Comparison of ENCODE assay signal across 27 cellular contexts in the genomic region with DNA sequence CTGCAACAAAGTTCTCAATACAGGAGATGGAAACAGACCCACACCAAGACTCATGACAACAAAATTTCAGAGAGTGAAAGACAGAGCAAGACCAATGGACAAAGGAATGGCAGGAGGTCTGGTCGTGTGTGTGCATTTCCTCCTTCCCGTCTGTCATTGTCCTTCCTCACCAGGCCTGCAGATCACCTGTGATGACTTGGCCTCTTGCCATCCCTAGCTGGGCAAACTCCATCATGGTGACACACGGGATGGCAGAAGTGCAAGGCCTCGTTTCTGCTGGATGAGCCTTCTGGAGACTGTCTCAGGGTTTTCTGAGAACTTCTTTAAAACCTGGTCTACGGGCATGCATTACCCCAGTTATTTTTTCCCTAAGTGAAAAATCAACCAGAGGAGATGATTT. TPM values are rescaled to one million over a fixed set of nuclear protein-coding genes. Genes with fewer than 3 reads are reported as not detected.
DNase-seq lines count a peak whose midpoint lies in the region; ATAC-seq and TF ChIP-seq lines count a peak whose summit lies in the region.
"Had no signal": no experiment of that assay in that cellular context is flagged by ENCODE, and none has a peak within 500 bp of the region (broad histone marks: within the 10 kb centered on the region; RNA-seq: fewer than 3 reads in every experiment).

No MANE protein-coding gene starts in this region.

- ATAC-seq in PC-3, result no peak
- ATAC-seq: activated T-cell treated with anti-CD3 and anti-CD28 coated beads, Interleukin-2, amount 50 U/mL, for 4 hours; gastroesophageal sphincter; naive thymus-derived CD4-positive, alpha-beta T cell had no signal

- no peaks in the 10 kb centered on the region for H3K36me3 ChIP-seq in PC-3 (ENCODE audit: low read depth, low read length)
- H3K36me3 ChIP-seq: gastroesophageal sphincter, HAP-1, left ventricle myocardium inferior, thoracic aorta, WERI-Rb-1 had no signal

- H3K9ac ChIP-seq in PC-3 (ENCODE audit: low read length), result no peak overlapping the region

- H2AFZ ChIP-seq in PC-3 (ENCODE audit: low read length), result no peak overlapping the region
- H2AFZ ChIP-seq: hepatocyte had no signal

- H3K4me2 ChIP-seq in PC-3 (ENCODE audit: low read length), result no peak overlapping the region
- H3K4me2 ChIP-seq: hepatocyte had no signal

- peaks cover 55% of the 10 kb centered on the region for H3K27me3 ChIP-seq in PC-3 (ENCODE audit: low read length)

- intact Hi-C loops in PC-3 (cut with micrococcal nuclease), result no loop called here

- no peak overlapping the region for H3K27ac ChIP-seq in PC-3 (ENCODE audit: low read length)
- H3K27ac ChIP-seq: gastroesophageal sphincter, hepatocyte, left ventricle myocardium inferior, thoracic aorta, WERI-Rb-1 had no signal

- no TSS peak for BruUV-seq in PC-3 (replicated peaks; lab: Mats Ljungman, UMichigan)

- 0 out of 2 replicates have a peak, but pooled peaks cover under 1% of the 10 kb centered on the region for H3K4me1 ChIP-seq in PC-3 (ENCODE audit: insufficient read depth, low read length)
- H3K4me1 ChIP-seq: left ventricle myocardium inferior had no signal

- H3F3A ChIP-seq in PC-3 (ENCODE audit: low read length, unreplicated experiment), result no peaks in the 10 kb centered on the region

- POLR2A ChIA-PET in PC-3 (lab: Charles Lee; ENCODE audit: unreplicated experiment), result no interaction called here

- no peaks in the 10 kb centered on the region for H3K9me2 ChIP-seq in PC-3 (replicated peaks; ENCODE audit: low read length)

- peak in 2 of 3 experiments; percentile 23 to 70 for DNase-seq in NCI-H1417 (lab: John Stamatoyannopoulos, UW)
- no peak for DNase-seq in NCI-H1417 treated with DMSO at 0.1 percent for 48 hours (lab: John Stamatoyannopoulos, UW)
- peak; percentile 62 for DNase-seq in NCI-H146 treated with DMSO at 0.1 percent for 48 hours (lab: John Stamatoyannopoulos, UW; ENCODE audit: unreplicated experiment)
- peak; percentile 11 for DNase-seq in PC-3
- peak; percentile 70 for DNase-seq in mucosa of gallbladder (ENCODE audit: low spot score)
- DNase-seq in stimulated activated CD4-positive, alpha-beta T cell treated with anti-CD3 and anti-CD28 coated beads, Interleukin-2, amount 100 ng/mL, for 24 hours, result no peak
- no peak for DNase-seq in AML-193 (lab: John Stamatoyannopoulos, UW)
- no peak for DNase-seq in SW 1271 (lab: John Stamatoyannopoulos, UW)
- DNase-seq: 8988T; activated CD4-positive, alpha-beta T cell treated with anti-CD3 and anti-CD28 coated beads for 48 hours; activated gamma-delta T cell treated with Interleukin-2 at 50 U/mL for 16 hours; activated T-cell treated with anti-CD3 and anti-CD28 coated beads, Interleukin-2, amount 50 U/mL, for 4 hours; caudate nucleus; endodermal cell; KBM-7; left ventricle myocardium inferior; naive thymus-derived CD4-positive, alpha-beta T cell; NCI-H187; NCI-H446 treated with DMSO at 0.1 percent for 48 hours; NK-92 treated with Interleukin-12 subunit alpha and Interleukin-12 subunit beta, amount 100 ng/mL, for 24 hours; SHP77 treated with DMSO at 0.1 percent for 48 hours; T-helper 9 cell; WERI-Rb-1 had no signal

- H3K79me2 ChIP-seq in PC-3 (ENCODE audit: low read length), result no peaks in the 10 kb centered on the region
- H3K79me2 ChIP-seq: hepatocyte had no signal

- TF ChIP-seq CTCF in PC-3 (conservative IDR thresholded peaks at IDR 0.05; ENCODE audit: low read depth, low read length), result no peak

- H3K9me3 ChIP-seq in PC-3 (ENCODE audit: low read length), result no peaks in the 10 kb centered on the region
- H3K9me3 ChIP-seq: gastroesophageal sphincter, HAP-1, left ventricle myocardium inferior, thoracic aorta had no signal

- H4K20me1 ChIP-seq in PC-3 (ENCODE audit: low read length), result no peaks in the 10 kb centered on the region

- H3K4me3 ChIP-seq in PC-3 (ENCODE audit: low read length), result no peak overlapping the region
- H3K4me3 ChIP-seq: gastroesophageal sphincter, HAP-1, hepatocyte, left ventricle myocardium inferior, thoracic aorta had no signal

- CTCF ChIA-PET in PC-3 (lab: Charles Lee), result no interaction called here

RNA-seq across cellular contexts. Expression of a gene that starts 49.2 kb away (rescaled TPM):
- total RNA-seq in PC-3 (2014; rRNA removed) (151 and 161 TPM in 2 replicates), mucosa of gallbladder (42.6 TPM)

Comparison
In these comparisons a context has a peak if more than half of its experiments do, and no peak if none do; other contexts are left out.
1. DNase-seq: peak in NCI-H1417 (2 of 3), NCI-H146 treated with DMSO at 0.1 percent for 48 hours (single experiment), PC-3 (single experiment) and mucosa of gallbladder (single experiment); none in NCI-H1417 treated with DMSO at 0.1 percent for 48 hours (single experiment), stimulated activated CD4-positive, alpha-beta T cell treated with anti-CD3 and anti-CD28 coated beads, Interleukin-2, amount 100 ng/mL, for 24 hours (0 of 2), AML-193 (0 of 2) and SW 1271 (0 of 2).